Comparison of ENCODE assay signal across 8 cellular contexts in the genomic region with DNA sequence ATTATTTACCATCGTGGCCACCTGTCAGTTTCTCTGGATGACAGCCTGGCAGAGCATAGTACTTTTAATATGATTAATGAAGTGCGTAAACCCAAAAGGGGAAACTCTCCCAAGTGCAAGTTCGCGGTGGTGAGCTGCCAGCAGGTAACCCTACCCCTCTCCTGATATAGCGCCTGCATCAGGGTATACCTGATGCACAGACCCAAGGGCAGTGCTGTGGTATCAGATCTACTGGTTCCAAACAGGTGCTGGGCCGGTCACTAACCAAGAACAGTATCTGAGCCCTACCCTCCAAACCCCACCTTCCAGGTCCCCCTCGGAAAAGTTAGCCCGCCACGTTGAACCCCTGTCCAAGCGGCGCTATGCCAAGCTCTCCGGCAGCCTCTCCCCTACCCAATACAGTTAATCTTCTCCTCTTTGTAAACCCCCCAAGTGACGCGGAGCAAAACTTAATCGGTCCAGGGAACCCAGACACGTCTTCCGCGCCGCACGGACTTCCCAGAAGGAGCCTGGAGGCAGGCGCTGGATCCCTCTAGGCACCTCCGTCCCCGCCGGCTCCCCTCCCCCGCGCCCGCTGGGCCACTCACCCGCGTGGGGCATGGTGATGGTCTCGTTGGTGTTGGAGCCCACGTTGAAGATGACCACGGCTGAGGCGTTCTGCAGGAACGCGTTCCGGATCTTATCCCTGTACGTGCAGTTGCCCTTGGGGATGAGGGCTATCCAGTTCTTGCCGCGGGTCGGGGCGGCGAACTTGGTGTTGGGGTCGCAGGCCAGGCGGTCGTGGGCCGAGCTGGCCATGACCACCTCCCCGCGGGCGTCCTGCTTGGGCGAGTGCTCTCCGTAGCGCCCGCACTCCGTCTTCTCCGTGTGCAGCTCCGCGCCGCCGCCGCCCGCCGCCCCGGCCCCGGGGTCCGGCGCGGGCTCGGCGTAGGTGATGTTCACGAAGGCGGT. TPM values are rescaled to one million over a fixed set of nuclear protein-coding genes. Genes with fewer than 3 reads are reported as not detected.
DNase-seq lines count a peak whose midpoint lies in the region; ATAC-seq and TF ChIP-seq lines count a peak whose summit lies in the region.

No MANE protein-coding gene starts in this region.

- H3K9me2 ChIP-seq in GM23338 (ENCODE audit: insufficient read depth): no peaks in the 10 kb centered on the region

- DNase-seq in Caki2 (ENCODE audit: low read depth) (peak; percentile 21), GM23338 (ENCODE audit: low spot score) (peak; percentile 63), WERI-Rb-1 (peak; percentile 51), foreskin keratinocyte (peak in 1 of 2 donors; percentile 8), SIG-M5 (lab: John Stamatoyannopoulos, UW) (no peak), amniotic stem cell (lab: John Stamatoyannopoulos, UW) (no peak), NCI-H446 treated with DMSO at 0.1 percent for 48 hours (lab: John Stamatoyannopoulos, UW) (no peak)

- H3K4me3 ChIP-seq in GM23338 (peak overlapping the region; percentile 92), WERI-Rb-1 (ENCODE audit: low read depth, low read length) (peak overlapping the region; percentile 80), parathyroid adenoma (ENCODE audit: low read depth, low read length) (peak overlapping the region; percentile 63)

- H3K4me2 ChIP-seq in GM23338 (peak overlapping the region; percentile 94), parathyroid adenoma (ENCODE audit: low read length) (peak overlapping the region; percentile 90)

- no peaks in the 10 kb centered on the region for H3K9me3 ChIP-seq in WERI-Rb-1 (ENCODE audit: severe bottlenecking)
- H3K9me3 ChIP-seq in parathyroid adenoma (ENCODE audit: control insufficient read depth, low read length): no peaks in the 10 kb centered on the region

- peak overlapping the region; percentile 98 for H3K4me3 Mint-ChIP-seq in GM23338

- no peaks in the 10 kb centered on the region for H3K36me3 ChIP-seq in GM23338 (ENCODE audit: insufficient read depth)
- no peaks in the 10 kb centered on the region for H3K36me3 ChIP-seq in WERI-Rb-1
- no peaks in the 10 kb centered on the region for H3K36me3 ChIP-seq in parathyroid adenoma (ENCODE audit: control insufficient read depth, insufficient read depth, low read length)

- H3K27ac ChIP-seq in GM23338 (ENCODE audit: low read depth) (no peak overlapping the region), WERI-Rb-1 (no peak overlapping the region), foreskin keratinocyte (no peak overlapping the region), parathyroid adenoma (no peak overlapping the region)

- H3K27ac Mint-ChIP-seq in GM23338: no peak overlapping the region

- H3F3A ChIP-seq in GM23338 (replicated peaks; ENCODE audit: low read depth): no peaks in the 10 kb centered on the region

- H3K79me2 ChIP-seq in GM23338 (replicated peaks; ENCODE audit: insufficient read depth) (peaks cover 8% of the 10 kb centered on the region; the same call in 1 of the 2 replicates), parathyroid adenoma (no peaks in the 10 kb centered on the region)

- H3K27me3 ChIP-seq in GM23338 (ENCODE audit: insufficient read depth) (peaks cover 25% of the 10 kb centered on the region), WERI-Rb-1 (ENCODE audit: insufficient read depth, low read depth, severe bottlenecking) (no peaks in the 10 kb centered on the region), foreskin keratinocyte (peaks cover 93% of the 10 kb centered on the region), parathyroid adenoma (ENCODE audit: control insufficient read depth, insufficient read depth, low read length) (no peaks in the 10 kb centered on the region)

- in situ Hi-C loops in Caki2 (cut with HindIII; ENCODE audit: low pct_unique_long_range_greater_than_20kb, low sequenced_read_pairs): no loop called here

- H2AFZ ChIP-seq in GM23338 (peak overlapping the region; percentile 99), parathyroid adenoma (peak overlapping the region; percentile 78)

- H3K4me1 Mint-ChIP-seq in GM23338: peaks cover 26% of the 10 kb centered on the region; the same call in 2 of the 3 replicates

- no peak overlapping the region for H3K9ac ChIP-seq in parathyroid adenoma

- TF ChIP-seq CTCF in GM23338 (conservative IDR thresholded peaks at IDR 0.05; ENCODE audit: low read depth in 2 of 2) (no peak), WERI-Rb-1 (IDR thresholded peaks at IDR 0.05; ENCODE audit: low read depth, low read length) (no peak), foreskin keratinocyte (conservative IDR thresholded peaks at IDR 0.05) (no peak), parathyroid adenoma (IDR thresholded peaks at IDR 0.05) (no peak)

- no peaks in the 10 kb centered on the region for H3K9me3 Mint-ChIP-seq in GM23338

- peaks cover 25% of the 10 kb centered on the region for H3K4me1 ChIP-seq in GM23338 (ENCODE audit: insufficient read depth)
- no peaks in the 10 kb centered on the region for H3K4me1 ChIP-seq in foreskin keratinocyte
- H3K4me1 ChIP-seq in parathyroid adenoma: no peaks in the 10 kb centered on the region

- peak; percentile 47 for ATAC-seq in GM23338
- peak; percentile 1 for ATAC-seq in foreskin keratinocyte

- H3K36me3 Mint-ChIP-seq in GM23338 (ENCODE audit: low read depth): no peaks in the 10 kb centered on the region; the same call in 2 of the 3 replicates

- H3K27me3 Mint-ChIP-seq in GM23338 (ENCODE audit: insufficient read depth, low read depth, poor library complexity): peaks cover 20% of the 10 kb centered on the region

- H4K20me1 ChIP-seq in GM23338 (replicated peaks; ENCODE audit: insufficient read depth): no peaks in the 10 kb centered on the region; the same call in none of the 2 replicates

TF ChIP-seq in GM23338, 12 proteins besides CTCF, POLR2A, EP300 and RAD21 (continues in another document):
- TF ChIP-seq ZNF114 (CRISPR knock-in tag; IDR thresholded peaks at IDR 0.05): no peak
- no peak for TF ChIP-seq NANOG (IDR thresholded peaks at IDR 0.05; ENCODE audit: borderline replicate concordance)
- TF ChIP-seq, protein P1, sequence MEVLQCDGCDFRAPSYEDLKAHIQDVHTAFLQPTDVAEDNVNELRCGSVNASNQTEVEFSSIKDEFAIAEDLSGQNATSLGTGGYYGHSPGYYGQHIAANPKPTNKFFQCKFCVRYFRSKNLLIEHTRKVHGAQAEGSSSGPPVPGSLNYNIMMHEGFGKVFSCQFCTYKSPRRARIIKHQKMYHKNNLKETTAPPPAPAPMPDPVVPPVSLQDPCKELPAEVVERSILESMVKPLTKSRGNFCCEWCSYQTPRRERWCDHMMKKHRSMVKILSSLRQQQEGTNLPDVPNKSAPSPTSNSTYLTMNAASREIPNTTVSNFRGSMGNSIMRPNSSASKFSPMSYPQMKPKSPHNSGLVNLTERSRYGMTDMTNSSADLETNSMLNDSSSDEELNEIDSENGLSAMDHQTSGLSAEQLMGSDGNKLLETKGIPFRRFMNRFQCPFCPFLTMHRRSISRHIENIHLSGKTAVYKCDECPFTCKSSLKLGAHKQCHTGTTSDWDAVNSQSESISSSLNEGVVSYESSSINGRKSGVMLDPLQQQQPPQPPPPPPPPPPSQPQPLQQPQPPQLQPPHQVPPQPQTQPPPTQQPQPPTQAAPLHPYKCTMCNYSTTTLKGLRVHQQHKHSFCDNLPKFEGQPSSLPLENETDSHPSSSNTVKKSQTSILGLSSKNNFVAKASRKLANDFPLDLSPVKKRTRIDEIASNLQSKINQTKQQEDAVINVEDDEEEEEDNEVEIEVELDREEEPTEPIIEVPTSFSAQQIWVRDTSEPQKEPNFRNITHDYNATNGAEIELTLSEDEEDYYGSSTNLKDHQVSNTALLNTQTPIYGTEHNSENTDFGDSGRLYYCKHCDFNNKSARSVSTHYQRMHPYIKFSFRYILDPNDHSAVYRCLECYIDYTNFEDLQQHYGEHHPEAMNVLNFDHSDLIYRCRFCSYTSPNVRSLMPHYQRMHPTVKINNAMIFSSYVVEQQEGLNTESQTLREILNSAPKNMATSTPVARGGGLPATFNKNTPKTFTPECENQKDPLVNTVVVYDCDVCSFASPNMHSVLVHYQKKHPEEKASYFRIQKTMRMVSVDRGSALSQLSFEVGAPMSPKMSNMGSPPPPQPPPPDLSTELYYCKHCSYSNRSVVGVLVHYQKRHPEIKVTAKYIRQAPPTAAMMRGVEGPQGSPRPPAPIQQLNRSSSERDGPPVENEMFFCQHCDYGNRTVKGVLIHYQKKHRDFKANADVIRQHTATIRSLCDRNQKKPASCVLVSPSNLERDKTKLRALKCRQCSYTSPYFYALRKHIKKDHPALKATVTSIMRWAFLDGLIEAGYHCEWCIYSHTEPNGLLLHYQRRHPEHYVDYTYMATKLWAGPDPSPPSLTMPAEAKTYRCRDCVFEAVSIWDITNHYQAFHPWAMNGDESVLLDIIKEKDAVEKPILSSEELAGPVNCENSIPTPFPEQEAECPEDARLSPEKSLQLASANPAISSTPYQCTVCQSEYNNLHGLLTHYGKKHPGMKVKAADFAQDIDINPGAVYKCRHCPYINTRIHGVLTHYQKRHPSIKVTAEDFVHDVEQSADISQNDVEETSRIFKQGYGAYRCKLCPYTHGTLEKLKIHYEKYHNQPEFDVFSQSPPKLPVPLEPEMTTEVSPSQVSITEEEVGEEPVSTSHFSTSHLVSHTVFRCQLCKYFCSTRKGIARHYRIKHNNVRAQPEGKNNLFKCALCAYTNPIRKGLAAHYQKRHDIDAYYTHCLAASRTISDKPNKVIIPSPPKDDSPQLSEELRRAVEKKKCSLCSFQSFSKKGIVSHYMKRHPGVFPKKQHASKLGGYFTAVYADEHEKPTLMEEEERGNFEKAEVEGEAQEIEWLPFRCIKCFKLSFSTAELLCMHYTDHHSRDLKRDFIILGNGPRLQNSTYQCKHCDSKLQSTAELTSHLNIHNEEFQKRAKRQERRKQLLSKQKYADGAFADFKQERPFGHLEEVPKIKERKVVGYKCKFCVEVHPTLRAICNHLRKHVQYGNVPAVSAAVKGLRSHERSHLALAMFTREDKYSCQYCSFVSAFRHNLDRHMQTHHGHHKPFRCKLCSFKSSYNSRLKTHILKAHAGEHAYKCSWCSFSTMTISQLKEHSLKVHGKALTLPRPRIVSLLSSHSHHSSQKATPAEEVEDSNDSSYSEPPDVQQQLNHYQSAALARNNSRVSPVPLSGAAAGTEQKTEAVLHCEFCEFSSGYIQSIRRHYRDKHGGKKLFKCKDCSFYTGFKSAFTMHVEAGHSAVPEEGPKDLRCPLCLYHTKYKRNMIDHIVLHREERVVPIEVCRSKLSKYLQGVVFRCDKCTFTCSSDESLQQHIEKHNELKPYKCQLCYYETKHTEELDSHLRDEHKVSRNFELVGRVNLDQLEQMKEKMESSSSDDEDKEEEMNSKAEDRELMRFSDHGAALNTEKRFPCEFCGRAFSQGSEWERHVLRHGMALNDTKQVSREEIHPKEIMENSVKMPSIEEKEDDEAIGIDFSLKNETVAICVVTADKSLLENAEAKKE (CRISPR knock-in tag; IDR thresholded peaks at IDR 0.05): no peak
- no peak for TF ChIP-seq JUNB (IDR thresholded peaks at IDR 0.05; ENCODE audit: unreplicated experiment)
- TF ChIP-seq CREB1 (CRISPR knock-in tag; IDR thresholded peaks at IDR 0.05; ENCODE audit: low read depth): no peak
- no peak for TF ChIP-seq ZNF331 (CRISPR knock-in tag; IDR thresholded peaks at IDR 0.05; ENCODE audit: low read depth)

RNA-seq across cellular contexts. Expression of a gene that starts 1.3 kb away (rescaled TPM):
- 0.75 and 1.4 TPM in 2 replicates for total RNA-seq in Caki2 (2014; rRNA removed; shearing (Covaris generic); ENCODE audit: low replicate concordance)
- total RNA-seq in GM23338 (2014; rRNA removed; shearing (Covaris generic)): 5.2 and 6.1 TPM in 2 replicates
- polyA plus RNA-seq in GM23338 (2016; fragmentation: Nextera tagmentation; extraction: Ambion mirVana) (1.2 and 1.3 TPM in 2 replicates), foreskin keratinocyte (not detected in 2 replicates)
- total RNA-seq in foreskin keratinocyte: 0.07 TPM in 1 of 2 replicates, not detected in the other

Comparison
In these comparisons a context has a peak if more than half of its experiments do, and no peak if none do; other contexts are left out.
1. DNase-seq: peak in Caki2 (single experiment), GM23338 (single experiment) and WERI-Rb-1 (single experiment); none in SIG-M5 (single experiment), amniotic stem cell (single experiment) and NCI-H446 treated with DMSO at 0.1 percent for 48 hours (single experiment).
2. Peak in every context shown above with its lines, with median percentiles within 50 percentile points of each other: H3K4me3 ChIP-seq.